Comparison of ENCODE assay signal across 8 cellular contexts in the genomic region with DNA sequence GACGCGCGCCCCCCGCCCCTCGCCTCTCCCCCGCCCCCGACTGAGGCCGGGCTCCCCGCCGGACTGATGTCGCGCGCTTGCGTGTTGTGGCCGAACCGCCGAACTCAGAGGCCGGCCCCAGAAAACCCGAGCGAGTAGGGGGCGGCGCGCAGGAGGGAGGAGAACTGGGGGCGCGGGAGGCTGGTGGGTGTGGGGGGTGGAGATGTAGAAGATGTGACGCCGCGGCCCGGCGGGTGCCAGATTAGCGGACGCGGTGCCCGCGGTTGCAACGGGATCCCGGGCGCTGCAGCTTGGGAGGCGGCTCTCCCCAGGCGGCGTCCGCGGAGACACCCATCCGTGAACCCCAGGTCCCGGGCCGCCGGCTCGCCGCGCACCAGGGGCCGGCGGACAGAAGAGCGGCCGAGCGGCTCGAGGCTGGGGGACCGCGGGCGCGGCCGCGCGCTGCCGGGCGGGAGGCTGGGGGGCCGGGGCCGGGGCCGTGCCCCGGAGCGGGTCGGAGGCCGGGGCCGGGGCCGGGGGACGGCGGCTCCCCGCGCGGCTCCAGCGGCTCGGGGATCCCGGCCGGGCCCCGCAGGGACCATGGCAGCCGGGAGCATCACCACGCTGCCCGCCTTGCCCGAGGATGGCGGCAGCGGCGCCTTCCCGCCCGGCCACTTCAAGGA. TPM values are rescaled to one million over a fixed set of nuclear protein-coding genes. Genes with fewer than 3 reads are reported as not detected.
DNase-seq lines count a peak whose midpoint lies in the region; ATAC-seq and TF ChIP-seq lines count a peak whose summit lies in the region.

Gene FGF2, plus strand, starts transcription at position 236 of the 662 bp plus-strand sequence. Its CDS starts 344 bp downstream, at position 580.

- no peaks in the 10 kb centered on the region for H3K36me3 ChIP-seq in gastrocnemius medialis

- TF ChIP-seq CTCF in AG04449 (IDR thresholded peaks at IDR 0.05; ENCODE audit: insufficient read depth, low read length, missing control alignments): no peak
- TF ChIP-seq CTCF in RWPE1 (conservative IDR thresholded peaks at IDR 0.05; ENCODE audit: low read depth): no peak
- no peak for TF ChIP-seq CTCF in cardiac fibroblast (IDR thresholded peaks at IDR 0.05; ENCODE audit: low read depth, low read length)
- TF ChIP-seq CTCF in gastrocnemius medialis (IDR thresholded peaks at IDR 0.05 in 4 of 5, conservative IDR thresholded peaks at IDR 0.05 in 1 of 5): no peak

- DNase-seq in AG04449 (ENCODE audit: low read depth, low spot score): no peak
- peak; percentile 43 for DNase-seq in RWPE1 (ENCODE audit: low spot score)
- peak; percentile 71 to 77 for DNase-seq in cardiac fibroblast (ENCODE audit: low read depth in 2 of 2)
- peak; percentile 73 for DNase-seq in iPS-NIHi7 (ENCODE audit: extremely low spot score)
- peak; percentile 30 to 35 for DNase-seq in gastrocnemius medialis
- no peak for DNase-seq in NCI-H2107 treated with DMSO at 0.1 percent for 48 hours (lab: John Stamatoyannopoulos, UW; ENCODE audit: unreplicated experiment)

- CTCF ChIA-PET in AG04449 (lab: Yijun Ruan, JAX) (interaction anchor here (1.3 kb wide), 1 partner anchor 68 kb away, joined by 4 read pairs; no protein-coding TSS in a partner anchor), RWPE1 (lab: Yijun Ruan, JAX) (interaction anchor here (1.7 kb wide), 1 partner anchor 69 kb away, joined by 5 read pairs; no protein-coding TSS in a partner anchor)

- H3K4me3 ChIP-seq in AG04449 (ENCODE audit: low read depth, low read length) (peak within 1 kb of the TSS; percentile 85), cardiac fibroblast (replicated peaks in 1 of 2; ENCODE audit: low read depth in 2 of 2, low read length in 2 of 2) (peak within 1 kb of the TSS; percentile 86 to 94), gastrocnemius medialis (peak within 1 kb of the TSS; percentile 68 to 78 (median 71))

- intact Hi-C loops in gastrocnemius medialis (cut with DNase I; ENCODE audit: low total_unique reads): loop anchor here (5.0 kb wide), 1 partner anchor 96 kb away; the partner anchor contains the start of gene NUDT6

- H3K27ac ChIP-seq in RWPE1: peak within 1 kb of the TSS; percentile 77
- H3K27ac ChIP-seq in gastrocnemius medialis: peak within 1 kb of the TSS; percentile 72 to 76 (median 74)

- ATAC-seq in GM18505 (IDR thresholded peaks at IDR 0.05; ENCODE audit: unreplicated experiment) (peak; percentile 29), HG02938 (IDR thresholded peaks at IDR 0.05; ENCODE audit: unreplicated experiment) (peak; percentile 2), gastrocnemius medialis (peak; percentile 31)

- in situ Hi-C loops in gastrocnemius medialis (cut with MboI; ENCODE audit: low sequenced_read_pairs in 4 of 4): no loop called here

- H3K27me3 ChIP-seq in gastrocnemius medialis: peaks cover 22 to 35% (median 31%) of the 10 kb centered on the region in 3 donors

- POLR2A ChIA-PET in AG04449 (lab: Yijun Ruan, JAX) (interaction anchor here (0.6 to 1.7 kb wide), 2 partner anchors 43 to 61 kb away, joined by 3 to 8 read pairs; no protein-coding TSS in a partner anchor), RWPE1 (lab: Yijun Ruan, JAX; ENCODE audit: low non-redundant PET) (no interaction called here)

- H3K9me3 ChIP-seq in gastrocnemius medialis: no peaks in the 10 kb centered on the region

- TF ChIP-seq POLR2A in GM18505 (IDR thresholded peaks at IDR 0.05; ENCODE audit: borderline replicate concordance, extremely low read depth, insufficient read depth, insufficient read length) (no peak), gastrocnemius medialis (IDR thresholded peaks at IDR 0.05) (peak; percentile 24 to 37)

- peaks cover 3 to 5% of the 10 kb centered on the region in 2 donors for H3K4me1 ChIP-seq in gastrocnemius medialis

RNA-seq across cellular contexts. Expression of gene FGF2, which starts in this region (rescaled TPM):
- total RNA-seq in gastrocnemius medialis: 1 to 10 TPM; 1.5 to 3.5 (median 1.9) TPM

Comparison
In these comparisons a context has a peak if more than half of its experiments do, and no peak if none do; other contexts are left out.
1. DNase-seq: peak in RWPE1 (single experiment), cardiac fibroblast (2 of 2), iPS-NIHi7 (single experiment) and gastrocnemius medialis (2 of 2); none in AG04449 (single experiment) and NCI-H2107 treated with DMSO at 0.1 percent for 48 hours (single experiment).
2. Peak in every context shown above with its lines, with median percentiles within 50 percentile points of each other: H3K4me3 ChIP-seq and ATAC-seq.